26 cellular contexts compared by ENCODE assay signal in genomic region chr7:34445653-34446052, GRCh38.
"Had no signal": no experiment of that assay in that cellular context is flagged by ENCODE, and none has a peak within 500 bp of the region (broad histone marks: within the 10 kb centered on the region; RNA-seq: fewer than 3 reads in every experiment).

No MANE protein-coding gene starts in this region.

- H3K4me1 ChIP-seq: body of pancreas had no signal

- H3K4me3 ChIP-seq: body of pancreas, K562 had no signal

- H3K27ac ChIP-seq: body of pancreas, WERI-Rb-1 had no signal

- H3K27me3 ChIP-seq: body of pancreas had no signal

- H3K36me3 ChIP-seq: WERI-Rb-1 had no signal

- H3K9me3 ChIP-seq: body of pancreas had no signal

- ATAC-seq: activated CD8-positive, alpha-beta memory T cell treated with anti-CD3 and anti-CD28 coated beads, Interleukin-2, amount 10 ng/mL, durations not matched to agents 7 days and 5 days; activated naive CD8-positive, alpha-beta T cell treated with anti-CD3 and anti-CD28 coated beads, Interleukin-2, amount 50 U/mL, for 24 hours; body of pancreas; K562 had no signal

- DNase-seq: activated CD4-positive, alpha-beta memory T cell treated with anti-CD3 and anti-CD28 coated beads, Interleukin-2, amount 10 ng/mL, durations not matched to agents 7 days and 5 days; activated CD4-positive, alpha-beta T cell treated with anti-CD3 and anti-CD28 coated beads for 1 hour; activated CD4-positive, alpha-beta T cell treated with anti-CD3 and anti-CD28 coated beads for 48 hours; activated CD4-positive, CD25-positive, alpha-beta regulatory T cell; activated CD8-positive, alpha-beta memory T cell treated with anti-CD3 and anti-CD28 coated beads for 24 hours; activated CD8-positive, alpha-beta memory T cell treated with anti-CD3 and anti-CD28 coated beads, Interleukin-2, amount 10 ng/mL, durations not matched to agents 7 days and 5 days; activated CD8-positive, alpha-beta memory T cell treated with anti-CD3 and anti-CD28 coated beads, Interleukin-2, amount 50 U/mL, for 48 hours; activated effector memory CD4-positive, alpha-beta T cell treated with Interleukin-2 at 50 U/mL for 16 hours; activated naive CD4-positive, alpha-beta T cell treated with anti-CD3 and anti-CD28 coated beads, Interleukin-2, amount 10 ng/mL, durations not matched to agents 7 days and 5 days; activated naive CD8-positive, alpha-beta T cell treated with anti-CD3 and anti-CD28 coated beads, Interleukin-2, amount 50 U/mL, for 24 hours; activated T-cell treated with anti-CD3 and anti-CD28 coated beads, Interleukin-2, amount 50 U/mL, for 48 hours; body of pancreas; caudate nucleus; NCI-H1105; NCI-H1417 treated with DMSO at 0.1 percent for 48 hours; NCI-H1930; NCI-H2081 treated with DMSO at 0.1 percent for 48 hours; NCI-H345; NCI-H524 treated with DMSO at 0.1 percent for 48 hours; Right ventricle myocardium superior; SW 1271; T-helper 1 cell; T-helper 2 cell; T1000; WERI-Rb-1 had no signal
